9 cellular contexts compared by ENCODE assay signal in genomic region chr16:31143036-31143888, GRCh38. TPM values are rescaled to one million over a fixed set of nuclear protein-coding genes. Genes with fewer than 3 reads are reported as not detected.
DNase-seq lines count a peak whose midpoint lies in the region; ATAC-seq and TF ChIP-seq lines count a peak whose summit lies in the region.
"Had no signal": no experiment of that assay in that cellular context is flagged by ENCODE, and none has a peak within 500 bp of the region (broad histone marks: within the 10 kb centered on the region; RNA-seq: fewer than 3 reads in every experiment).

No MANE protein-coding gene starts in this region.

- no peaks in the 10 kb centered on the region for H3K79me2 ChIP-seq in GM23248 (ENCODE audit: insufficient read depth)

- H3K9me3 ChIP-seq in GM23248 (ENCODE audit: low read depth), result no peaks in the 10 kb centered on the region

- H3K36me3 ChIP-seq in GM23248 (ENCODE audit: low read depth), result no peaks in the 10 kb centered on the region

- peak overlapping the region; percentile 75 for H3K4me3 ChIP-seq in GM23248
- H3K4me3 ChIP-seq in fibroblast of the aortic adventitia (ENCODE audit: low read depth, low read length), result peak overlapping the region; percentile 60
- H3K4me3 ChIP-seq in skin epidermis, result peak overlapping the region; percentile 26 to 51 (median 35)

- CTCF ChIA-PET in T-cell (lab: Charles Lee), result interaction anchor here (0.5 to 2.4 kb wide), 13 partner anchors 8 to 316 kb away, joined by 3 to 28 read pairs (median 5); partner anchors contain the start of genes ARMC5 (in 1 of the 2), FUS (in 1 of the 2), HSD3B7 (in 1 of the 2) and KAT8 (in 1 of the 2)

- POLR2A ChIA-PET in T-cell (lab: Charles Lee), result interaction anchor here in 1 of 2 donors (0.8 to 1.1 kb wide), 3 partner anchors 22 to 69 kb away, joined by 4 to 8 read pairs (median 4); partner anchors contain the start of genes FUS, ZNF646 and ZNF668

- H3K4me3 Mint-ChIP-seq in T-cell, result peak overlapping the region; percentile 63 to 71 (median 69)

- H3K36me3 Mint-ChIP-seq in T-cell, result no peaks in the 10 kb centered on the region

- peaks cover 7 to 9% of the 10 kb centered on the region in 2 donors for H3K27me3 Mint-ChIP-seq in T-cell

- DNase-seq in GM23248, result no peak
- no peak for DNase-seq in T-cell
- DNase-seq in fibroblast of the aortic adventitia (ENCODE audit: low read depth), result no peak
- no peak for DNase-seq in NCI-H1048 (lab: John Stamatoyannopoulos, UW)

- peak overlapping the region; percentile 66 for H3K9ac ChIP-seq in GM23248

- 0 out of 2 replicates have a peak, but pooled peaks cover 9% of the 10 kb centered on the region for H3F3A ChIP-seq in GM23248 (ENCODE audit: insufficient read depth)

- H2AFZ ChIP-seq in GM23248, result peak overlapping the region; percentile 89

- TF ChIP-seq CTCF in fibroblast of the aortic adventitia (IDR thresholded peaks at IDR 0.05; ENCODE audit: insufficient read depth, low read length), result no peak

- no peak for ATAC-seq in T-cell (replicated peaks in 1 of 4)
- no peak for ATAC-seq in HG03565 (IDR thresholded peaks at IDR 0.05; ENCODE audit: unreplicated experiment)
- no peak for ATAC-seq in GM18907 (IDR thresholded peaks at IDR 0.05; ENCODE audit: unreplicated experiment)
- ATAC-seq in HG02852 (IDR thresholded peaks at IDR 0.05; ENCODE audit: unreplicated experiment), result no peak

- peak overlapping the region; percentile 70 to 84 for H3K27ac Mint-ChIP-seq in T-cell

- no peaks in the 10 kb centered on the region for H3K9me2 ChIP-seq in GM23248 (ENCODE audit: insufficient read depth)

- peaks cover 22% of the 10 kb centered on the region for H3K27me3 ChIP-seq in GM23248 (replicated peaks; ENCODE audit: insufficient read depth)

- no peak overlapping the region for H3K27ac ChIP-seq in GM23248
- H3K27ac ChIP-seq in skin epidermis, result peak overlapping the region in 20 of 21 experiments; percentile 72 to 96 (median 84)

- H3K4me2 ChIP-seq in GM23248 (ENCODE audit: unreplicated experiment), result peak overlapping the region; percentile 74

- 69 to 83% methylated on average over 13 to 25 of the region's 25 CpGs for WGBS in GM23248 (ENCODE audit: low coverage in 1 of 2, low lambda C conversion rate in 2 of 2, missing lambda C conversion rate in 2 of 2), 2 experiments

- H4K20me1 ChIP-seq in GM23248 (ENCODE audit: insufficient read depth), result no peaks in the 10 kb centered on the region

- H3K9me3 Mint-ChIP-seq in T-cell, result no peaks in the 10 kb centered on the region

- in situ Hi-C loops in GM23248 (cut with MboI), result no loop called here

- H3K4me1 ChIP-seq in GM23248 (ENCODE audit: insufficient read depth), result peaks cover 14% of the 10 kb centered on the region

- peaks cover 11 to 15% (median 14%) of the 10 kb centered on the region in 3 donors for H3K4me1 Mint-ChIP-seq in T-cell

RNA-seq across cellular contexts. Expression of gene PRSS36, which starts 6.6 kb away (rescaled TPM):
- total RNA-seq in GM23248 (2014; rRNA removed; shearing (Covaris generic)), result 0.13 TPM in 1 of 2 replicates, not detected in the other
- polyA plus RNA-seq in GM23248 (2016; fragmentation: Nextera tagmentation; extraction: Ambion mirVana), result 0.19 and 2.2 TPM in 2 replicates
- total RNA-seq in T-cell (1 to 10 TPM in 4 of 5 donors, under 1 TPM in 1; 0.42 to 1.2 (median 1.1) TPM), fibroblast of the aortic adventitia (ENCODE audit: low replicate concordance) (1.1 and 3.8 TPM in 2 replicates)

RNA-seq across cellular contexts. Expression of gene PRSS8, which starts 7.7 kb away (rescaled TPM):
- total RNA-seq in GM23248 (2014; rRNA removed; shearing (Covaris generic)), result not detected in 2 replicates
- not detected in 2 replicates for polyA plus RNA-seq in GM23248 (2016; fragmentation: Nextera tagmentation; extraction: Ambion mirVana)
- 1 to 10 TPM in 1 of 5 donors, under 1 TPM in 2, not detected in 2; 0.43 to 1.1 (median 0.55) TPM for total RNA-seq in T-cell
- total RNA-seq in fibroblast of the aortic adventitia (ENCODE audit: low replicate concordance), result not detected in 2 replicates
- total RNA-seq: activated CD8-positive, alpha-beta memory T cell treated with anti-CD3 and anti-CD28 coated beads for 36 hours had no signal

RNA-seq across cellular contexts. Expression of gene KAT8, which starts 25.8 kb away (rescaled TPM):
- 27.8 and 50.9 TPM in 2 replicates for total RNA-seq in GM23248 (2014; rRNA removed; shearing (Covaris generic))
- 18.4 and 19.3 TPM in 2 replicates for polyA plus RNA-seq in GM23248 (2016; fragmentation: Nextera tagmentation; extraction: Ambion mirVana)
- total RNA-seq in T-cell (100 to 1,000 TPM in 3 of 5 donors, 10 to 100 TPM in 2; 92.3 to 122 (median 102) TPM), fibroblast of the aortic adventitia (ENCODE audit: low replicate concordance) (25.1 and 31.5 TPM in 2 replicates)

RNA-seq across cellular contexts. Expression of gene BCKDK, which starts 35.1 kb away (rescaled TPM):
- 42.1 and 71.4 TPM in 2 replicates for total RNA-seq in GM23248 (2014; rRNA removed; shearing (Covaris generic))
- 108 and 114 TPM in 2 replicates for polyA plus RNA-seq in GM23248 (2016; fragmentation: Nextera tagmentation; extraction: Ambion mirVana)
- total RNA-seq in T-cell, result 10 to 100 TPM in 3 of 5 donors, 1 to 10 TPM in 2; 7.6 to 21.3 (median 19.3) TPM
- total RNA-seq in fibroblast of the aortic adventitia (ENCODE audit: low replicate concordance), result 16.9 and 39.5 TPM in 2 replicates

RNA-seq across cellular contexts. Expression of gene FUS, which starts 36.7 kb away (rescaled TPM):
- total RNA-seq in GM23248 (2014; rRNA removed; shearing (Covaris generic)), result 22.5 and 28.3 TPM in 2 replicates
- polyA plus RNA-seq in GM23248 (2016; fragmentation: Nextera tagmentation; extraction: Ambion mirVana), result 154 and 166 TPM in 2 replicates
- 100 to 1,000 TPM; 410 to 963 (median 434) TPM for total RNA-seq in T-cell
- 41.3 and 65.3 TPM in 2 replicates for total RNA-seq in fibroblast of the aortic adventitia (ENCODE audit: low replicate concordance)
